ENCODE assay signal across 1 cellular context in genomic region chr19:10226376-10227214, GRCh38.
TF ChIP-seq lines count a peak whose summit lies in the region.

No MANE protein-coding gene starts in this region.

TF ChIP-seq in H1, 55 proteins besides CTCF, POLR2A, EP300 and RAD21:
- TF ChIP-seq SP4 (IDR thresholded peaks at IDR 0.05; ENCODE audit: low read length): no peak
- no peak for TF ChIP-seq RFX5 (IDR thresholded peaks at IDR 0.05; ENCODE audit: borderline replicate concordance, low read depth, low read length)
- TF ChIP-seq USF2 (IDR thresholded peaks at IDR 0.05; ENCODE audit: low read length): no peak
- TF ChIP-seq RBBP5 (IDR thresholded peaks at IDR 0.05; ENCODE audit: borderline replicate concordance, low read depth, low read length): no peak
- TF ChIP-seq ZNF274 (IDR thresholded peaks at IDR 0.05; ENCODE audit: borderline replicate concordance, extremely low read depth, low read length): no peak
- TF ChIP-seq NRF1 (IDR thresholded peaks at IDR 0.05; ENCODE audit: low read depth, low read length): no peak
- TF ChIP-seq KDM5A (IDR thresholded peaks at IDR 0.05; ENCODE audit: low read length): no peak
- TF ChIP-seq CHD2 (IDR thresholded peaks at IDR 0.05; ENCODE audit: low read length): no peak
- no peak for TF ChIP-seq CHD1 (IDR thresholded peaks at IDR 0.05; ENCODE audit: low read depth, low read length)
- TF ChIP-seq EGR1 (IDR thresholded peaks at IDR 0.05; ENCODE audit: borderline replicate concordance, low read depth, low read length): no peak
